Comparison of ENCODE assay signal across 8 cellular contexts in the genomic region with DNA sequence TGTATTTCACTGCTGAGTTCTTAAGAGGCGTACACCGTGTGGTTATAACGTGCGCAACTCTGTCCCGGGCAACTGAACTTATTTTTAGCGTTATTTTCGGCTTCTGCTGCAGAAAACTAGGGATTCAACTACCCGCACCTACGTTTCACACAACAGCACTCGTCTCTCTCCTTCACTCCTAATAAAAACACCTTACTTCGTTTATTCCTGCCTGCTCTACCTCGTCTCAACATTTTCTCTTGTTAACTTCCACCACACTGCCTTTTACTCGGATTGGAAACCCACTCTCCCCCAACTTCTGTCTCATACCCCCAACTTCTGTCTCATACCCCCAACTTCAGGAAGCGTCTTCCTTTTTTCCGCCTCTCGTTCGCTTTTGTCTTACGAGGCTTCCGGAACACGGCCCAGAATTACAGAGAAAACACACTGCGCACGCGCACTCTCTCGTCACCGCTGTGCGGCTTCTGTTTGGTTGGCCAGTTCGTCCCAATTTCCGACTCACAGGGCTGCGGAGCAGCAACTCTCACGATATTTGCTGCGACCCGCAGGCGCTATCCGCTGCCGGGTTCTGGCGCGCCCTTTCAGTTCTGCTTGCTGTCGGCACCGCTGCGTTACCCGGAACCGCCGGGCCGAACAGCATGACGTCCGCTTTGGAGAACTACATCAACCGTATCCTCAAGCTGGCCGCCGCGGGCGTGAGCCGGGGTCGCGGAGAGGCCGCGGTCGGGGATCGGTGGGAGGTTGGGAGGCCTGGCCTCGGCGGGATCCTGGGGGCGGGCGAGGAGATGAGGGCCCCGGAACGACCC. TPM values are rescaled to one million over a fixed set of nuclear protein-coding genes. Genes with fewer than 3 reads are reported as not detected.
DNase-seq lines count a peak whose midpoint lies in the region; FAIRE-seq and TF ChIP-seq lines count a peak whose summit lies in the region.

A gene (plus strand): TSS at position 579 of the 806 bp plus-strand sequence. CDS start 60 bp downstream, at position 639.

- H2AFZ ChIP-seq in neuronal stem cell (ENCODE audit: low read length), result peak within 1 kb of the TSS; percentile 95

- peaks cover 23% of the 10 kb centered on the region for H3K36me3 Mint-ChIP-seq in HFFc6 (ENCODE audit: low read depth)
- peaks cover 28% of the 10 kb centered on the region for H3K36me3 Mint-ChIP-seq in activated naive CD4-positive, alpha-beta T cell treated with anti-CD3 and anti-CD28 coated beads, Interleukin-2, amount 10 ng/mL, durations not matched to agents 7 days and 5 days

- peak within 1 kb of the TSS; percentile 52 for H3K23ac ChIP-seq in neuronal stem cell (ENCODE audit: low read depth, low read length, poor library complexity)

- H3K27me3 ChIP-seq in neuronal stem cell (ENCODE audit: control insufficient read depth in 3 of 3, insufficient read depth in 3 of 3, low read depth in 1 of 3, low read length in 3 of 3), result no peaks in the 10 kb centered on the region

- no peak within 1 kb of the TSS for H4K8ac ChIP-seq in neuronal stem cell (ENCODE audit: low read depth, low read length)

- no peak within 1 kb of the TSS for H3K14ac ChIP-seq in neuronal stem cell (ENCODE audit: low read length)

- no peaks in the 10 kb centered on the region; the same call in 1 of the 2 replicates for H3K27me3 Mint-ChIP-seq in HFFc6 (ENCODE audit: insufficient read depth)
- H3K27me3 Mint-ChIP-seq in activated naive CD4-positive, alpha-beta T cell treated with anti-CD3 and anti-CD28 coated beads, Interleukin-2, amount 10 ng/mL, durations not matched to agents 7 days and 5 days, result peaks cover 3% of the 10 kb centered on the region

- H3K27ac ChIP-seq in SK-N-MC, result peak within 1 kb of the TSS; percentile 88
- H3K27ac ChIP-seq in neuronal stem cell (replicated peaks; ENCODE audit: low read length), result peak within 1 kb of the TSS; percentile 80

- peak within 1 kb of the TSS; percentile 72 for H2BK5ac ChIP-seq in neuronal stem cell (ENCODE audit: low read length)

- no peak within 1 kb of the TSS for H2BK15ac ChIP-seq in neuronal stem cell (ENCODE audit: low read length)

- H2BK120ac ChIP-seq in neuronal stem cell (ENCODE audit: low read depth, low read length), result no peak within 1 kb of the TSS

- H3K4me3 Mint-ChIP-seq in HFFc6, result peak within 1 kb of the TSS; percentile 97
- peak within 1 kb of the TSS; percentile 87 for H3K4me3 Mint-ChIP-seq in activated naive CD4-positive, alpha-beta T cell treated with anti-CD3 and anti-CD28 coated beads, Interleukin-2, amount 10 ng/mL, durations not matched to agents 7 days and 5 days

- H3K9me3 ChIP-seq in SK-N-MC (ENCODE audit: low read depth, low read length) (no peaks in the 10 kb centered on the region; the same call in 1 of the 2 replicates), neuronal stem cell (replicated peaks in 1 of 2; ENCODE audit: control insufficient read depth in 2 of 2, insufficient read depth in 1 of 2, low read depth in 1 of 2, low read length in 2 of 2) (no peaks in the 10 kb centered on the region)

- no peak within 1 kb of the TSS for H3K4ac ChIP-seq in neuronal stem cell (ENCODE audit: low read length)

- peaks cover 25% of the 10 kb centered on the region for H3K4me1 Mint-ChIP-seq in HFFc6 (ENCODE audit: low read depth)
- peaks cover 42% of the 10 kb centered on the region for H3K4me1 Mint-ChIP-seq in activated naive CD4-positive, alpha-beta T cell treated with anti-CD3 and anti-CD28 coated beads, Interleukin-2, amount 10 ng/mL, durations not matched to agents 7 days and 5 days

- H3K4me3 ChIP-seq in NB4 (ENCODE audit: low read depth, low read length) (peak within 1 kb of the TSS; percentile 81), SK-N-MC (peak within 1 kb of the TSS; percentile 85), neuronal stem cell (ENCODE audit: low read length in 2 of 2) (peak within 1 kb of the TSS; percentile 83 to 99)

- H3K36me3 ChIP-seq in SK-N-MC (ENCODE audit: insufficient read depth, low read length), result peaks cover 33% of the 10 kb centered on the region
- peaks cover 2 to 39% of the 10 kb centered on the region in 2 donors for H3K36me3 ChIP-seq in neuronal stem cell (replicated peaks in 1 of 2; ENCODE audit: control insufficient read depth in 2 of 2, insufficient read depth in 2 of 2, low read length in 2 of 2)

- H3K9ac ChIP-seq in SK-N-MC (ENCODE audit: insufficient read length), result peak within 1 kb of the TSS; percentile 97
- peak within 1 kb of the TSS; percentile 94 for H3K9ac ChIP-seq in neuronal stem cell (ENCODE audit: low read depth, low read length, poor library complexity)

- WGBS in neuronal stem cell (ENCODE audit: extremely low coverage in 2 of 2, insufficient read length in 2 of 2, insufficient replicate concordance in 1 of 2), 2 donors, result no CpG with 5 or more reads among the region's 64 CpGs

- TF ChIP-seq CTCF in HFFc6 (IDR thresholded peaks at IDR 0.05) (no peak), NB4 (IDR thresholded peaks at IDR 0.05; ENCODE audit: low read depth, low read length) (no peak), subcutaneous adipose tissue (IDR thresholded peaks at IDR 0.05; ENCODE audit: low read depth) (no peak)

- no peaks in the 10 kb centered on the region for H3K9me3 Mint-ChIP-seq in HFFc6
- no peaks in the 10 kb centered on the region for H3K9me3 Mint-ChIP-seq in activated naive CD4-positive, alpha-beta T cell treated with anti-CD3 and anti-CD28 coated beads, Interleukin-2, amount 10 ng/mL, durations not matched to agents 7 days and 5 days

- no peak within 1 kb of the TSS for H2AK5ac ChIP-seq in neuronal stem cell (ENCODE audit: low read depth, low read length)

- TF ChIP-seq POLR2A in NB4 (IDR thresholded peaks at IDR 0.05; ENCODE audit: extremely low read depth, insufficient read length), result peak; percentile 90

- H2BK12ac ChIP-seq in neuronal stem cell (ENCODE audit: low read length), result no peak within 1 kb of the TSS

- H3K18ac ChIP-seq in neuronal stem cell (ENCODE audit: low read length), result peak within 1 kb of the TSS; percentile 97

- FAIRE-seq in frontal cortex (lab: Jason Lieb, UNC), result peak; percentile 26

- peak within 1 kb of the TSS; percentile 98 for H3K27ac Mint-ChIP-seq in HFFc6
- H3K27ac Mint-ChIP-seq in activated naive CD4-positive, alpha-beta T cell treated with anti-CD3 and anti-CD28 coated beads, Interleukin-2, amount 10 ng/mL, durations not matched to agents 7 days and 5 days, result peak within 1 kb of the TSS; percentile 95

- no peak within 1 kb of the TSS for H4K91ac ChIP-seq in neuronal stem cell (ENCODE audit: low read depth, low read length, poor library complexity)

- H3K4me1 ChIP-seq in neuronal stem cell (ENCODE audit: control insufficient read depth in 2 of 2, insufficient read depth in 1 of 2, low read depth in 1 of 2, low read length in 2 of 2), result peaks cover 3 to 8% of the 10 kb centered on the region in 2 donors

- peak within 1 kb of the TSS; percentile 60 for H3K4me2 ChIP-seq in neuronal stem cell (ENCODE audit: insufficient read depth, low read length, poor library complexity, severe bottlenecking)

- peaks cover 1% of the 10 kb centered on the region for H3K79me1 ChIP-seq in neuronal stem cell (ENCODE audit: low read depth, low read length)

- CTCF ChIA-PET in activated naive CD4-positive, alpha-beta T cell treated with anti-CD3 and anti-CD28 coated beads, Interleukin-2, amount 10 ng/mL, durations not matched to agents 7 days and 5 days (lab: Charles Lee), result no interaction called here

- DNase-seq in GM04503 (ENCODE audit: low read depth), result peak; percentile 89
- peak; percentile 98 for DNase-seq in HFFc6
- DNase-seq in NB4 (ENCODE audit: low read depth), result peak; percentile 100
- peak; percentile 99 for DNase-seq in SK-N-MC (ENCODE audit: low read depth, low spot score)
- DNase-seq in activated naive CD4-positive, alpha-beta T cell treated with anti-CD3 and anti-CD28 coated beads, Interleukin-2, amount 10 ng/mL, durations not matched to agents 7 days and 5 days, result peak; percentile 98
- DNase-seq in frontal cortex (ENCODE audit: low spot score in 2 of 2), result peak; percentile 86 to 88
- DNase-seq in neuronal stem cell (ENCODE audit: low spot score), result peak; percentile 95

RNA-seq across cellular contexts. Expression of the gene that starts here (rescaled TPM):
- total RNA-seq in HFFc6 (2021; fragmentation: NEBNext Ultra II Directional; extraction: Animal tissue kit (Norgen Biotek cat#: 25700)), result 10 to 100 TPM; 10.7 to 24.3 (median 19.9) TPM
- total RNA-seq in frontal cortex (97.0 TPM), subcutaneous adipose tissue (10 to 100 TPM; 33.0 to 40.1 (median 38.4) TPM)
- polyA plus RNA-seq in neuronal stem cell (2013, experiment 1 of 2), result 53.9 TPM
- 57.6 TPM for polyA plus RNA-seq in neuronal stem cell (2013, experiment 2 of 2)

Comparison
In these comparisons a context has a peak if more than half of its experiments do, and no peak if none do; other contexts are left out.
1. Peak in every context shown above with its lines: DNase-seq, H3K4me3 ChIP-seq and H3K27ac ChIP-seq.